ENCODE assay signal across 26 cellular contexts in genomic region chr10:84292502-84292901, GRCh38. TPM values are rescaled to one million over a fixed set of nuclear protein-coding genes. Genes with fewer than 3 reads are reported as not detected.
DNase-seq lines count a peak whose midpoint lies in the region; ATAC-seq, FAIRE-seq and TF ChIP-seq lines count a peak whose summit lies in the region.
"Had no signal": no experiment of that assay in that cellular context is flagged by ENCODE, and none has a peak within 500 bp of the region (broad histone marks: within the 10 kb centered on the region; RNA-seq: fewer than 3 reads in every experiment).

No MANE protein-coding gene starts in this region.

- BruUV-seq in K562 (replicated peaks; lab: Mats Ljungman, UMichigan): no TSS peak

- no peaks in the 10 kb centered on the region for H3K36me3 Mint-ChIP-seq in WTC11
- H3K36me3 Mint-ChIP-seq: natural killer cell; stimulated activated effector memory CD8-positive, alpha-beta T cell treated with anti-CD3 and anti-CD28 coated beads, Interleukin-12 subunit alpha, Interleukin-12 subunit beta, amount 100 ng/mL, for 72 hours had no signal

- H3K9me1 ChIP-seq in K562 (ENCODE audit: control insufficient read depth, insufficient read depth, low read length): peaks cover 4% of the 10 kb centered on the region

- in situ Hi-C loops in K562 (cut with MboI): no loop called here

- DNase-seq in K562 (ENCODE audit: extremely low read depth in 1 of 4, low spot score in 3 of 4) (no peak), H7 (no peak), WTC11 (ENCODE audit: low spot score) (no peak)
- DNase-seq: AML-193, COR-L47, mesendoderm, natural killer cell, NCI-H2081 treated with DMSO at 0.1 percent for 48 hours, PC-3, thyroid gland had no signal

- no peak overlapping the region for H3K27ac ChIP-seq in K562 (ENCODE audit: extremely low read depth, low read depth, low read length)
- H3K27ac ChIP-seq: breast epithelium, epithelial cell of prostate, SJSA1, thyroid gland had no signal

- CTCF ChIA-PET in K562 (lab: Yijun Ruan, JAX; ENCODE audit: low intra/inter-chr PET ratio) (no interaction called here), WTC11 (lab: Charles Lee) (no interaction called here)

- TF ChIP-seq EP300 in K562 (IDR thresholded peaks at IDR 0.05; ENCODE audit: low read length): no peak

- H3K9me3 Mint-ChIP-seq in WTC11: no peaks in the 10 kb centered on the region
- H3K9me3 Mint-ChIP-seq: activated T-helper 17 cell treated with anti-CD3 and anti-CD28 coated beads, Interleukin-2, amount 50 U/mL, for 72 hours; natural killer cell; stimulated activated effector memory CD8-positive, alpha-beta T cell treated with anti-CD3 and anti-CD28 coated beads, Interleukin-12 subunit alpha, Interleukin-12 subunit beta, amount 100 ng/mL, for 72 hours had no signal

- H3K27ac Mint-ChIP-seq in WTC11: no peak overlapping the region
- H3K27ac Mint-ChIP-seq: activated T-helper 17 cell treated with anti-CD3 and anti-CD28 coated beads, Interleukin-2, amount 50 U/mL, for 72 hours; natural killer cell; progenitor cell of endocrine pancreas; stimulated activated effector memory CD8-positive, alpha-beta T cell treated with anti-CD3 and anti-CD28 coated beads, Interleukin-12 subunit alpha, Interleukin-12 subunit beta, amount 100 ng/mL, for 72 hours had no signal

- no peak overlapping the region for H3K9ac ChIP-seq in K562 (ENCODE audit: insufficient read depth in 1 of 2, low read depth in 2 of 2, low read length in 2 of 2)

- POLR2A ChIA-PET in K562 (lab: Yijun Ruan, JAX) (interaction anchor here (1.6 to 1.8 kb wide), 4 partner anchors 10 to 36 kb away, joined by 4 to 12 read pairs (median 6); partner anchors contain the start of gene CCSER2), WTC11 (lab: Charles Lee) (interaction anchor here (0.6 kb wide), 1 partner anchor 12 kb away, joined by 3 read pairs; no protein-coding TSS in a partner anchor)

- H3K79me2 ChIP-seq in K562 (ENCODE audit: control insufficient read depth, insufficient read depth, low read length): no peaks in the 10 kb centered on the region

- 0 out of 2 replicates have a peak, but pooled peaks cover 7% of the 10 kb centered on the region for H4K20me1 ChIP-seq in K562 (replicated peaks; ENCODE audit: control insufficient read depth, insufficient read depth, low read length)

- 100% methylated on average over 2 of the region's 2 CpGs for WGBS in K562 (ENCODE audit: insufficient coverage, low coverage, missing lambda C conversion rate)

- H3K4me1 ChIP-seq in K562 (replicated peaks in 1 of 2; ENCODE audit: control insufficient read depth in 2 of 2, insufficient read depth in 2 of 2, low read length in 2 of 2): peaks cover 7 to 19% of the 10 kb centered on the region in 2 experiments; a peak in 4 of 5 replicates
- H3K4me1 ChIP-seq: breast epithelium, thyroid gland had no signal

- TF ChIP-seq POLR2A in K562 (conservative IDR thresholded peaks at IDR 0.05): no peak

- TF ChIP-seq RAD21 in K562 (CRISPR knock-in tag; conservative IDR thresholded peaks at IDR 0.05 in 1 of 2, IDR thresholded peaks at IDR 0.05 in 1 of 2): no peak

- no peak overlapping the region for H2AFZ ChIP-seq in K562 (ENCODE audit: low read depth, low read length)

- intact Hi-C loops in K562 (cut with micrococcal nuclease): no loop called here

- no peaks in the 10 kb centered on the region for H3K36me3 ChIP-seq in K562 (ENCODE audit: control insufficient read depth, insufficient read depth, low read length)
- no peaks in the 10 kb centered on the region for H3K36me3 ChIP-seq in H7 (replicated peaks; ENCODE audit: control insufficient read depth, insufficient read depth, low read length)
- H3K36me3 ChIP-seq: breast epithelium, SJSA1, thyroid gland had no signal

- H3K4me3 ChIP-seq in K562: no peak overlapping the region
- no peak overlapping the region for H3K4me3 ChIP-seq in H7 (ENCODE audit: insufficient read depth, low read depth, low read length)
- H3K4me3 ChIP-seq: breast epithelium, SJSA1, smooth muscle cell, thyroid gland had no signal

- TF ChIP-seq CTCF in K562 (IDR thresholded peaks at IDR 0.05 in 2 of 3, conservative IDR thresholded peaks at IDR 0.05 in 1 of 3; ENCODE audit: insufficient read depth in 2 of 3, low read depth in 1 of 3, low read length in 3 of 3) (no peak), WTC11 (IDR thresholded peaks at IDR 0.05) (no peak)

- H3K4me3 Mint-ChIP-seq in WTC11: no peak overlapping the region
- H3K4me3 Mint-ChIP-seq: activated T-helper 17 cell treated with anti-CD3 and anti-CD28 coated beads, Interleukin-2, amount 50 U/mL, for 72 hours; natural killer cell; stimulated activated effector memory CD8-positive, alpha-beta T cell treated with anti-CD3 and anti-CD28 coated beads, Interleukin-12 subunit alpha, Interleukin-12 subunit beta, amount 100 ng/mL, for 72 hours had no signal

- ATAC-seq in GM19023 (IDR thresholded peaks at IDR 0.05; ENCODE audit: unreplicated experiment) (peak; percentile 63), GM21717 (IDR thresholded peaks at IDR 0.05; ENCODE audit: unreplicated experiment) (peak; percentile 58), HG03045 (IDR thresholded peaks at IDR 0.05; ENCODE audit: unreplicated experiment) (peak; percentile 60), K562 (no peak), SK-N-SH treated with all-trans-retinoic acid at 6 μM for 48 hours (no peak), WTC11 (no peak)
- ATAC-seq: activated CD4-positive, CD25-positive, alpha-beta regulatory T cell treated with anti-CD3 and anti-CD28 coated beads, Interleukin-2, amount 50 U/mL, for 24 hours; activated T-helper 17 cell treated with anti-CD3 and anti-CD28 coated beads, Interleukin-2, amount 50 U/mL, for 72 hours; HCT116; natural killer cell; PC-3; stimulated activated effector memory CD8-positive, alpha-beta T cell treated with anti-CD3 and anti-CD28 coated beads, Interleukin-12 subunit alpha, Interleukin-12 subunit beta, amount 100 ng/mL, for 72 hours had no signal

- H3K27me3 Mint-ChIP-seq in WTC11 (ENCODE audit: low read depth): no peaks in the 10 kb centered on the region
- H3K27me3 Mint-ChIP-seq: progenitor cell of endocrine pancreas had no signal

- no peaks in the 10 kb centered on the region for H3K27me3 ChIP-seq in K562 (ENCODE audit: control insufficient read depth in 2 of 2, insufficient read depth in 2 of 2, low read length in 2 of 2)
- H3K27me3 ChIP-seq in H7 (ENCODE audit: control insufficient read depth, insufficient read depth, low read length): no peaks in the 10 kb centered on the region
- H3K27me3 ChIP-seq: SJSA1, thyroid gland had no signal

- no peak for FAIRE-seq in K562 (lab: Jason Lieb, UNC)
- FAIRE-seq: frontal cortex had no signal

- H3K4me2 ChIP-seq in K562 (ENCODE audit: insufficient read depth, low read length): no peak overlapping the region
- H3K4me2 ChIP-seq: smooth muscle cell had no signal

- peaks cover 39% of the 10 kb centered on the region for H3K4me1 Mint-ChIP-seq in WTC11
- H3K4me1 Mint-ChIP-seq: natural killer cell had no signal

- no peaks in the 10 kb centered on the region for H3K9me3 ChIP-seq in K562 (replicated peaks; ENCODE audit: control insufficient read depth, insufficient read depth, low read depth, low read length)
- H3K9me3 ChIP-seq: breast epithelium, SJSA1, thyroid gland had no signal

RNA-seq across cellular contexts. Expression of gene CCSER2, which starts 35.9 kb away (rescaled TPM):
- 14.7 and 55.1 TPM in 2 replicates for total RNA-seq in K562 (2011; cell fraction: chromatin; rRNA removed; ENCODE audit: low replicate concordance)
- total RNA-seq in K562 (2011; cell fraction: nucleolus; rRNA removed): 6.0 and 8.9 TPM in 2 replicates
- total RNA-seq in K562 (2011; cell fraction: nucleoplasm; rRNA removed): 11.3 and 12.2 TPM in 2 replicates
- total RNA-seq in K562 (2014; rRNA removed): 5.6 and 6.7 TPM in 2 replicates
- total RNA-seq in K562 (2014; rRNA removed; fragmentation: Illumina TruSeq; extraction: Trizol): 12.0 and 13.9 TPM in 2 replicates
- total RNA-seq in K562 (2015; rRNA removed; fragmentation: Illumina TruSeq; extraction: Trizol): 11.6 and 13.1 TPM in 2 replicates
- 14.1 and 15.1 TPM in 2 replicates for total RNA-seq in K562 (2021)
- polyA plus RNA-seq in K562 (2011; rRNA removed): 14.8 and 16.7 TPM in 2 replicates
- 3.2 and 6.6 TPM in 2 replicates for polyA plus RNA-seq in K562 (2011; cell fraction: cytosol; rRNA removed)
- 4.8 and 9.8 TPM in 2 replicates for polyA plus RNA-seq in K562 (2011; cell fraction: nucleus; rRNA removed)
- 5.9 and 7.7 TPM in 2 replicates for polyA plus RNA-seq in K562 (2012)
- polyA plus RNA-seq in K562 (2014; fragmentation: Illumina TruSeq; extraction: Trizol): 7.0 and 9.7 TPM in 2 replicates
- polyA plus RNA-seq in K562 (2014; fragmentation: Nextera tagmentation; extraction: Ambion mirVana): 1 to 10 TPM; 2.7 to 2.9 TPM
- 3.1 and 4.0 TPM in 2 replicates for polyA plus RNA-seq in K562 (2014; rRNA removed)
- polyA minus RNA-seq in K562 (2011; rRNA and poly(A)+ RNA removed): 31.4 and 46.2 TPM in 2 replicates
- polyA minus RNA-seq in K562 (2011; cell fraction: cytosol; rRNA and poly(A)+ RNA removed): 10.7 and 26.6 TPM in 2 replicates
- polyA minus RNA-seq in K562 (2011; cell fraction: nucleus; rRNA and poly(A)+ RNA removed): 18.3 and 50.9 TPM in 2 replicates
- total RNA-seq in H7 (2014; rRNA removed; shearing (Covaris generic)): 14.1 and 17.7 TPM in 2 replicates
- total RNA-seq in WTC11 (2021): 21.4 to 30.6 TPM (median 22.7 TPM) in 3 replicates

RNA-seq across cellular contexts. Expression of gene RGR, which starts 47.6 kb away (rescaled TPM):
- total RNA-seq in K562 (2011; cell fraction: chromatin; rRNA removed; ENCODE audit: low replicate concordance): not detected in 2 replicates
- total RNA-seq in K562 (2011; cell fraction: nucleolus; rRNA removed): not detected in 2 replicates
- total RNA-seq in K562 (2011; cell fraction: nucleoplasm; rRNA removed): not detected in 2 replicates
- not detected in 2 replicates for total RNA-seq in K562 (2014; rRNA removed)
- total RNA-seq in K562 (2014; rRNA removed; fragmentation: Illumina TruSeq; extraction: Trizol): not detected in 2 replicates
- not detected in 2 replicates for total RNA-seq in K562 (2015; rRNA removed; fragmentation: Illumina TruSeq; extraction: Trizol)
- not detected in 2 replicates for total RNA-seq in K562 (2021)
- not detected in 2 replicates for polyA plus RNA-seq in K562 (2011; rRNA removed)
- not detected in 2 replicates for polyA plus RNA-seq in K562 (2011; cell fraction: cytosol; rRNA removed)
- polyA plus RNA-seq in K562 (2011; cell fraction: nucleus; rRNA removed): not detected in 2 replicates
- polyA plus RNA-seq in K562 (2012): not detected in 2 replicates
- polyA plus RNA-seq in K562 (2014; fragmentation: Illumina TruSeq; extraction: Trizol): not detected in 2 replicates
- not detected for polyA plus RNA-seq in K562 (2014; fragmentation: Nextera tagmentation; extraction: Ambion mirVana)
- not detected in 2 replicates for polyA plus RNA-seq in K562 (2014; rRNA removed)
- not detected in 2 replicates for polyA minus RNA-seq in K562 (2011; rRNA and poly(A)+ RNA removed)
- polyA minus RNA-seq in K562 (2011; cell fraction: cytosol; rRNA and poly(A)+ RNA removed): not detected in 2 replicates
- polyA minus RNA-seq in K562 (2011; cell fraction: nucleus; rRNA and poly(A)+ RNA removed): not detected in 2 replicates
- total RNA-seq in H7 (2014; rRNA removed; shearing (Covaris generic)): not detected in 2 replicates
- not detected in 3 replicates for total RNA-seq in WTC11 (2021)
- total RNA-seq: activated T-helper 17 cell treated with anti-CD3 and anti-CD28 coated beads, Interleukin-2, amount 50 U/mL, for 72 hours; dermis microvascular lymphatic vessel endothelial cell; frontal cortex; natural killer cell; PC-3; progenitor cell of endocrine pancreas; SJSA1; smooth muscle cell; T-helper 2 cell treated with Interferon-gamma antibody and Interleukin-4, amounts not matched to agents 100 ng/mL and 5 ng/mL, for 36 hours had no signal
- polyA plus RNA-seq: smooth muscle cell had no signal

RNA-seq across cellular contexts. Expression of gene LRIT1, which starts 51.2 kb away (rescaled TPM):
- not detected in 2 replicates for total RNA-seq in K562 (2011; cell fraction: chromatin; rRNA removed; ENCODE audit: low replicate concordance)
- not detected in 2 replicates for total RNA-seq in K562 (2011; cell fraction: nucleolus; rRNA removed)
- not detected in 2 replicates for total RNA-seq in K562 (2011; cell fraction: nucleoplasm; rRNA removed)
- not detected in 2 replicates for total RNA-seq in K562 (2014; rRNA removed)
- not detected in 2 replicates for total RNA-seq in K562 (2014; rRNA removed; fragmentation: Illumina TruSeq; extraction: Trizol)
- total RNA-seq in K562 (2015; rRNA removed; fragmentation: Illumina TruSeq; extraction: Trizol): not detected in 2 replicates
- total RNA-seq in K562 (2021): not detected in 2 replicates
- polyA plus RNA-seq in K562 (2011; rRNA removed): not detected in 2 replicates
- polyA plus RNA-seq in K562 (2011; cell fraction: cytosol; rRNA removed): not detected in 2 replicates
- not detected in 2 replicates for polyA plus RNA-seq in K562 (2011; cell fraction: nucleus; rRNA removed)
- polyA plus RNA-seq in K562 (2012): not detected in 2 replicates
- polyA plus RNA-seq in K562 (2014; fragmentation: Illumina TruSeq; extraction: Trizol): not detected in 2 replicates
- polyA plus RNA-seq in K562 (2014; fragmentation: Nextera tagmentation; extraction: Ambion mirVana): not detected
- polyA plus RNA-seq in K562 (2014; rRNA removed): not detected in 2 replicates
- polyA minus RNA-seq in K562 (2011; rRNA and poly(A)+ RNA removed): not detected in 2 replicates
- not detected in 2 replicates for polyA minus RNA-seq in K562 (2011; cell fraction: cytosol; rRNA and poly(A)+ RNA removed)
- polyA minus RNA-seq in K562 (2011; cell fraction: nucleus; rRNA and poly(A)+ RNA removed): not detected in 2 replicates
- total RNA-seq in H7 (2014; rRNA removed; shearing (Covaris generic)): not detected in 2 replicates
- not detected in 3 replicates for total RNA-seq in WTC11 (2021)
- total RNA-seq: activated T-helper 17 cell treated with anti-CD3 and anti-CD28 coated beads, Interleukin-2, amount 50 U/mL, for 72 hours; breast epithelium; dermis microvascular lymphatic vessel endothelial cell; frontal cortex; natural killer cell; PC-3; progenitor cell of endocrine pancreas; SJSA1; smooth muscle cell; T-helper 2 cell treated with Interferon-gamma antibody and Interleukin-4, amounts not matched to agents 100 ng/mL and 5 ng/mL, for 36 hours; thyroid gland had no signal
- polyA plus RNA-seq: smooth muscle cell had no signal

Comparison
In these comparisons a context has a peak if more than half of its experiments do, and no peak if none do; other contexts are left out.
1. ATAC-seq: peak in GM19023 (single experiment), GM21717 (single experiment) and HG03045 (single experiment); none in K562 (single experiment), SK-N-SH treated with all-trans-retinoic acid at 6 μM for 48 hours (single experiment) and WTC11 (single experiment).